1 cellular context compared by ENCODE assay signal in the genomic region with DNA sequence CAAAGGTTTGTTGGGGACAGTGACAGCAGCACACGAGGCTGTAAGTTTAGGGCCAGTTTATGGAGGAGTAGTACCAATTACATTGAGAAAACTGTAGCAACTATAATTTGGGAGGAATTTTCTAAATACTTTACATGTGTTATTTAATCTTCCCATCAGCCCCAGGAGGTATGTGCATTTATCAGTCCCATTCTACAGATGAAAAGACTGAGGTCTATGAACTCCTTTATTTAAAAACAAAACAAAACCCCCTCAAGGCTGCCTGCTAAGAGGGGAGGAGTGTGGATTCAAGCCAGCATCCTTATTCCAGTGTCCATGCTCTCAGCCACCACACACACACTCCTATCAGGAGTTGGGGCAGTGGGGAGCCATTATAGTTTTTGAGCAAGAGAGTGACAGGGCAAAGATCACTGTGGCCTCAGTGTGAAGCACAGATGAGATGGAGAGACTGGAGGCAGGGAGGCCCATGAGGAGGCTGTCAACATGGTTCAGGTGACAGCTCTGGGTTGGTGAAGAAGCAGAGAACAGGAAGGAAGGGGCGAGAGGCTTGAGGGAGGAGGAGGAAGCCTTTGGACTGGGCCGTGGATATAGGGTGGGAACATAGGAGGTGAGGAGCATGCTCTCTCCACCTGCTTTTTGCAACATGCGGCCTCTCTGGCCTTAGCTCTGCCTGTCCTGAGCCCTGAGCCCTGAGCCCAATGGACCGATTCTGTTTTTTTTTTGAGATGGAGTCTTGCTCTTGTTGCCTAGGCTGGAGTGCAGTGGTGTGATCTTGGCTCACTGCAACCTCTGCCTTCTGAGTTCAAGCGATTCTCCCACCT.
TF ChIP-seq lines count a peak whose summit lies in the region.

No MANE protein-coding gene starts in this region.

TF ChIP-seq in K562, 482 proteins besides CTCF, POLR2A, EP300 and RAD21:
- TF ChIP-seq, protein P1, sequence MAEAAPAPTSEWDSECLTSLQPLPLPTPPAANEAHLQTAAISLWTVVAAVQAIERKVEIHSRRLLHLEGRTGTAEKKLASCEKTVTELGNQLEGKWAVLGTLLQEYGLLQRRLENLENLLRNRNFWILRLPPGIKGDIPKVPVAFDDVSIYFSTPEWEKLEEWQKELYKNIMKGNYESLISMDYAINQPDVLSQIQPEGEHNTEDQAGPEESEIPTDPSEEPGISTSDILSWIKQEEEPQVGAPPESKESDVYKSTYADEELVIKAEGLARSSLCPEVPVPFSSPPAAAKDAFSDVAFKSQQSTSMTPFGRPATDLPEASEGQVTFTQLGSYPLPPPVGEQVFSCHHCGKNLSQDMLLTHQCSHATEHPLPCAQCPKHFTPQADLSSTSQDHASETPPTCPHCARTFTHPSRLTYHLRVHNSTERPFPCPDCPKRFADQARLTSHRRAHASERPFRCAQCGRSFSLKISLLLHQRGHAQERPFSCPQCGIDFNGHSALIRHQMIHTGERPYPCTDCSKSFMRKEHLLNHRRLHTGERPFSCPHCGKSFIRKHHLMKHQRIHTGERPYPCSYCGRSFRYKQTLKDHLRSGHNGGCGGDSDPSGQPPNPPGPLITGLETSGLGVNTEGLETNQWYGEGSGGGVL (CRISPR knock-in tag; IDR thresholded peaks at IDR 0.05) = no peak
- TF ChIP-seq CBX1 (IDR thresholded peaks at IDR 0.05; ENCODE audit: low read depth) (0 out of 2 replicates have a peak, but pooled peaks have one; percentile 12), ZNF507 (tag; conservative IDR thresholded peaks at IDR 0.05) (no peak), SMARCA5 (IDR thresholded peaks at IDR 0.05) (peak; percentile 63; the same call in 1 of the 2 replicates), TCF3 (CRISPR knock-in tag; IDR thresholded peaks at IDR 0.05) (no peak), JUN (IDR thresholded peaks at IDR 0.05; ENCODE audit: borderline replicate concordance, low read depth, low read length) (no peak), JUN (CRISPR knock-in tag; IDR thresholded peaks at IDR 0.05; ENCODE audit: borderline replicate concordance) (0 out of 2 replicates have a peak, but pooled peaks have one; percentile 53), HDAC2 (IDR thresholded peaks at IDR 0.05) (peak; percentile 48; the same call in 1 of the 2 replicates), MAZ (CRISPR knock-in tag; conservative IDR thresholded peaks at IDR 0.05 in 1 of 2, IDR thresholded peaks at IDR 0.05 in 1 of 2) (no peak), ZNF436 (CRISPR knock-in tag; IDR thresholded peaks at IDR 0.05) (no peak), CHD1 (IDR thresholded peaks at IDR 0.05; ENCODE audit: low read length) (no peak), HDAC1 (IDR thresholded peaks at IDR 0.05) (no peak), PHTF2 (CRISPR knock-in tag; IDR thresholded peaks at IDR 0.05) (no peak), ASH1L (IDR thresholded peaks at IDR 0.05; ENCODE audit: borderline replicate concordance, low read depth, partially characterized antibody) (no peak), KDM1A (IDR thresholded peaks at IDR 0.05) (peak; percentile 80 to 83), PHF20 (IDR thresholded peaks at IDR 0.05; ENCODE audit: partially characterized antibody) (peak; percentile 16), BCOR (IDR thresholded peaks at IDR 0.05) (peak; percentile 84; the same call in 1 of the 2 replicates), ZNF766 (CRISPR knock-in tag; conservative IDR thresholded peaks at IDR 0.05) (no peak), KAT7 (CRISPR knock-in tag; IDR thresholded peaks at IDR 0.05; ENCODE audit: borderline replicate concordance) (no peak), MEF2A (IDR thresholded peaks at IDR 0.05; ENCODE audit: control insufficient read depth, low read depth, low read length) (no peak), TCF7 (IDR thresholded peaks at IDR 0.05; ENCODE audit: borderline replicate concordance) (no peak), STAG1 (CRISPR knock-in tag; IDR thresholded peaks at IDR 0.05; ENCODE audit: borderline replicate concordance) (0 out of 2 replicates have a peak, but pooled peaks have one; percentile 12), RBM25 (IDR thresholded peaks at IDR 0.05; ENCODE audit: low read depth, low read length, severe bottlenecking) (peak; percentile 77), RCOR1 (IDR thresholded peaks at IDR 0.05; ENCODE audit: borderline replicate concordance in 1 of 2, low read depth in 2 of 2, low read length in 2 of 2) (peak in 1 of 2 experiments; percentile 36; a peak in 1 of 4 replicates), ADNP (tag; IDR thresholded peaks at IDR 0.05) (peak; percentile 94), ZNF197 (CRISPR knock-in tag; IDR thresholded peaks at IDR 0.05; ENCODE audit: low read depth) (no peak)
- TF ChIP-seq, protein P2, sequence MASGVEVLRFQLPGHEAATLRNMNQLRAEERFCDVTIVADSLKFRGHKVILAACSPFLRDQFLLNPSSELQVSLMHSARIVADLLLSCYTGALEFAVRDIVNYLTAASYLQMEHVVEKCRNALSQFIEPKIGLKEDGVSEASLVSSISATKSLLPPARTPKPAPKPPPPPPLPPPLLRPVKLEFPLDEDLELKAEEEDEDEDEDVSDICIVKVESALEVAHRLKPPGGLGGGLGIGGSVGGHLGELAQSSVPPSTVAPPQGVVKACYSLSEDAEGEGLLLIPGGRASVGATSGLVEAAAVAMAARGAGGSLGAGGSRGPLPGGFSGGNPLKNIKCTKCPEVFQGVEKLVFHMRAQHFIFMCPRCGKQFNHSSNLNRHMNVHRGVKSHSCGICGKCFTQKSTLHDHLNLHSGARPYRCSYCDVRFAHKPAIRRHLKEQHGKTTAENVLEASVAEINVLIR (CRISPR knock-in tag; IDR thresholded peaks at IDR 0.05) = no peak
- TF ChIP-seq, protein P3, sequence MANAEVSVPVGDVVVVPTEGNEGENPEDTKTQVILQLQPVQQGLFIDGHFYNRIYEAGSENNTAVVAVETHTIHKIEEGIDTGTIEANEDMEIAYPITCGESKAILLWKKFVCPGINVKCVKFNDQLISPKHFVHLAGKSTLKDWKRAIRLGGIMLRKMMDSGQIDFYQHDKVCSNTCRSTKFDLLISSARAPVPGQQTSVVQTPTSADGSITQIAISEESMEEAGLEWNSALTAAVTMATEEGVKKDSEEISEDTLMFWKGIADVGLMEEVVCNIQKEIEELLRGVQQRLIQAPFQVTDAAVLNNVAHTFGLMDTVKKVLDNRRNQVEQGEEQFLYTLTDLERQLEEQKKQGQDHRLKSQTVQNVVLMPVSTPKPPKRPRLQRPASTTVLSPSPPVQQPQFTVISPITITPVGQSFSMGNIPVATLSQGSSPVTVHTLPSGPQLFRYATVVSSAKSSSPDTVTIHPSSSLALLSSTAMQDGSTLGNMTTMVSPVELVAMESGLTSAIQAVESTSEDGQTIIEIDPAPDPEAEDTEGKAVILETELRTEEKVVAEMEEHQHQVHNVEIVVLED (CRISPR knock-in tag; IDR thresholded peaks at IDR 0.05) = no peak
- TF ChIP-seq, protein P4, sequence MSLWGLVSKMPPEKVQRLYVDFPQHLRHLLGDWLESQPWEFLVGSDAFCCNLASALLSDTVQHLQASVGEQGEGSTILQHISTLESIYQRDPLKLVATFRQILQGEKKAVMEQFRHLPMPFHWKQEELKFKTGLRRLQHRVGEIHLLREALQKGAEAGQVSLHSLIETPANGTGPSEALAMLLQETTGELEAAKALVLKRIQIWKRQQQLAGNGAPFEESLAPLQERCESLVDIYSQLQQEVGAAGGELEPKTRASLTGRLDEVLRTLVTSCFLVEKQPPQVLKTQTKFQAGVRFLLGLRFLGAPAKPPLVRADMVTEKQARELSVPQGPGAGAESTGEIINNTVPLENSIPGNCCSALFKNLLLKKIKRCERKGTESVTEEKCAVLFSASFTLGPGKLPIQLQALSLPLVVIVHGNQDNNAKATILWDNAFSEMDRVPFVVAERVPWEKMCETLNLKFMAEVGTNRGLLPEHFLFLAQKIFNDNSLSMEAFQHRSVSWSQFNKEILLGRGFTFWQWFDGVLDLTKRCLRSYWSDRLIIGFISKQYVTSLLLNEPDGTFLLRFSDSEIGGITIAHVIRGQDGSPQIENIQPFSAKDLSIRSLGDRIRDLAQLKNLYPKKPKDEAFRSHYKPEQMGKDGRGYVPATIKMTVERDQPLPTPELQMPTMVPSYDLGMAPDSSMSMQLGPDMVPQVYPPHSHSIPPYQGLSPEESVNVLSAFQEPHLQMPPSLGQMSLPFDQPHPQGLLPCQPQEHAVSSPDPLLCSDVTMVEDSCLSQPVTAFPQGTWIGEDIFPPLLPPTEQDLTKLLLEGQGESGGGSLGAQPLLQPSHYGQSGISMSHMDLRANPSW (CRISPR knock-in tag; IDR thresholded peaks at IDR 0.05) = no peak
- TF ChIP-seq, protein P5, sequence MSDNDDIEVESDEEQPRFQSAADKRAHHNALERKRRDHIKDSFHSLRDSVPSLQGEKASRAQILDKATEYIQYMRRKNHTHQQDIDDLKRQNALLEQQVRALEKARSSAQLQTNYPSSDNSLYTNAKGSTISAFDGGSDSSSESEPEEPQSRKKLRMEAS (CRISPR knock-in tag; IDR thresholded peaks at IDR 0.05) = peak; percentile 51; the same call in 1 of the 2 replicates
- TF ChIP-seq, protein P6, sequence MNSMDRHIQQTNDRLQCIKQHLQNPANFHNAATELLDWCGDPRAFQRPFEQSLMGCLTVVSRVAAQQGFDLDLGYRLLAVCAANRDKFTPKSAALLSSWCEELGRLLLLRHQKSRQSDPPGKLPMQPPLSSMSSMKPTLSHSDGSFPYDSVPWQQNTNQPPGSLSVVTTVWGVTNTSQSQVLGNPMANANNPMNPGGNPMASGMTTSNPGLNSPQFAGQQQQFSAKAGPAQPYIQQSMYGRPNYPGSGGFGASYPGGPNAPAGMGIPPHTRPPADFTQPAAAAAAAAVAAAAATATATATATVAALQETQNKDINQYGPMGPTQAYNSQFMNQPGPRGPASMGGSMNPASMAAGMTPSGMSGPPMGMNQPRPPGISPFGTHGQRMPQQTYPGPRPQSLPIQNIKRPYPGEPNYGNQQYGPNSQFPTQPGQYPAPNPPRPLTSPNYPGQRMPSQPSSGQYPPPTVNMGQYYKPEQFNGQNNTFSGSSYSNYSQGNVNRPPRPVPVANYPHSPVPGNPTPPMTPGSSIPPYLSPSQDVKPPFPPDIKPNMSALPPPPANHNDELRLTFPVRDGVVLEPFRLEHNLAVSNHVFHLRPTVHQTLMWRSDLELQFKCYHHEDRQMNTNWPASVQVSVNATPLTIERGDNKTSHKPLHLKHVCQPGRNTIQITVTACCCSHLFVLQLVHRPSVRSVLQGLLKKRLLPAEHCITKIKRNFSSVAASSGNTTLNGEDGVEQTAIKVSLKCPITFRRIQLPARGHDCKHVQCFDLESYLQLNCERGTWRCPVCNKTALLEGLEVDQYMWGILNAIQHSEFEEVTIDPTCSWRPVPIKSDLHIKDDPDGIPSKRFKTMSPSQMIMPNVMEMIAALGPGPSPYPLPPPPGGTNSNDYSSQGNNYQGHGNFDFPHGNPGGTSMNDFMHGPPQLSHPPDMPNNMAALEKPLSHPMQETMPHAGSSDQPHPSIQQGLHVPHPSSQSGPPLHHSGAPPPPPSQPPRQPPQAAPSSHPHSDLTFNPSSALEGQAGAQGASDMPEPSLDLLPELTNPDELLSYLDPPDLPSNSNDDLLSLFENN (IDR thresholded peaks at IDR 0.05; ENCODE audit: low read depth in 2 of 2, low read length in 2 of 2) = no peak
- TF ChIP-seq, protein P7, sequence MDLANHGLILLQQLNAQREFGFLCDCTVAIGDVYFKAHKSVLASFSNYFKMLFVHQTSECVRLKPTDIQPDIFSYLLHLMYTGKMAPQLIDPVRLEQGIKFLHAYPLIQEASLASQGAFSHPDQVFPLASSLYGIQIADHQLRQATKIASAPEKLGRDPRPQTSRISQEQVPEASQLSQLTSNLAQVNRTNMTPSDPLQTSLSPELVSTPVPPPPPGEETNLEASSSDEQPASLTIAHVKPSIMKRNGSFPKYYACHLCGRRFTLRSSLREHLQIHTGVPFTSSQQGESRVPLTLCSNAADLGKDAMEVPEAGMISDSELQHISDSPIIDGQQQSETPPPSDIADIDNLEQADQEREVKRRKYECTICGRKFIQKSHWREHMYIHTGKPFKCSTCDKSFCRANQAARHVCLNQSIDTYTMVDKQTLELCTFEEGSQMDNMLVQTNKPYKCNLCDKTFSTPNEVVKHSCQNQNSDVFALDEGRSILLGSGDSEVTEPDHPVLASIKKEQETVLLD (IDR thresholded peaks at IDR 0.05) = no peak
- TF ChIP-seq, protein P8, sequence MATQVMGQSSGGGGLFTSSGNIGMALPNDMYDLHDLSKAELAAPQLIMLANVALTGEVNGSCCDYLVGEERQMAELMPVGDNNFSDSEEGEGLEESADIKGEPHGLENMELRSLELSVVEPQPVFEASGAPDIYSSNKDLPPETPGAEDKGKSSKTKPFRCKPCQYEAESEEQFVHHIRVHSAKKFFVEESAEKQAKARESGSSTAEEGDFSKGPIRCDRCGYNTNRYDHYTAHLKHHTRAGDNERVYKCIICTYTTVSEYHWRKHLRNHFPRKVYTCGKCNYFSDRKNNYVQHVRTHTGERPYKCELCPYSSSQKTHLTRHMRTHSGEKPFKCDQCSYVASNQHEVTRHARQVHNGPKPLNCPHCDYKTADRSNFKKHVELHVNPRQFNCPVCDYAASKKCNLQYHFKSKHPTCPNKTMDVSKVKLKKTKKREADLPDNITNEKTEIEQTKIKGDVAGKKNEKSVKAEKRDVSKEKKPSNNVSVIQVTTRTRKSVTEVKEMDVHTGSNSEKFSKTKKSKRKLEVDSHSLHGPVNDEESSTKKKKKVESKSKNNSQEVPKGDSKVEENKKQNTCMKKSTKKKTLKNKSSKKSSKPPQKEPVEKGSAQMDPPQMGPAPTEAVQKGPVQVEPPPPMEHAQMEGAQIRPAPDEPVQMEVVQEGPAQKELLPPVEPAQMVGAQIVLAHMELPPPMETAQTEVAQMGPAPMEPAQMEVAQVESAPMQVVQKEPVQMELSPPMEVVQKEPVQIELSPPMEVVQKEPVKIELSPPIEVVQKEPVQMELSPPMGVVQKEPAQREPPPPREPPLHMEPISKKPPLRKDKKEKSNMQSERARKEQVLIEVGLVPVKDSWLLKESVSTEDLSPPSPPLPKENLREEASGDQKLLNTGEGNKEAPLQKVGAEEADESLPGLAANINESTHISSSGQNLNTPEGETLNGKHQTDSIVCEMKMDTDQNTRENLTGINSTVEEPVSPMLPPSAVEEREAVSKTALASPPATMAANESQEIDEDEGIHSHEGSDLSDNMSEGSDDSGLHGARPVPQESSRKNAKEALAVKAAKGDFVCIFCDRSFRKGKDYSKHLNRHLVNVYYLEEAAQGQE (CRISPR knock-in tag; IDR thresholded peaks at IDR 0.05; ENCODE audit: low read depth) = no peak
- TF ChIP-seq, protein P9, sequence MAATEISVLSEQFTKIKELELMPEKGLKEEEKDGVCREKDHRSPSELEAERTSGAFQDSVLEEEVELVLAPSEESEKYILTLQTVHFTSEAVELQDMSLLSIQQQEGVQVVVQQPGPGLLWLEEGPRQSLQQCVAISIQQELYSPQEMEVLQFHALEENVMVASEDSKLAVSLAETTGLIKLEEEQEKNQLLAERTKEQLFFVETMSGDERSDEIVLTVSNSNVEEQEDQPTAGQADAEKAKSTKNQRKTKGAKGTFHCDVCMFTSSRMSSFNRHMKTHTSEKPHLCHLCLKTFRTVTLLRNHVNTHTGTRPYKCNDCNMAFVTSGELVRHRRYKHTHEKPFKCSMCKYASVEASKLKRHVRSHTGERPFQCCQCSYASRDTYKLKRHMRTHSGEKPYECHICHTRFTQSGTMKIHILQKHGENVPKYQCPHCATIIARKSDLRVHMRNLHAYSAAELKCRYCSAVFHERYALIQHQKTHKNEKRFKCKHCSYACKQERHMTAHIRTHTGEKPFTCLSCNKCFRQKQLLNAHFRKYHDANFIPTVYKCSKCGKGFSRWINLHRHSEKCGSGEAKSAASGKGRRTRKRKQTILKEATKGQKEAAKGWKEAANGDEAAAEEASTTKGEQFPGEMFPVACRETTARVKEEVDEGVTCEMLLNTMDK (IDR thresholded peaks at IDR 0.05; ENCODE audit: borderline replicate concordance, insufficient read depth, low read depth, low read length, poor library complexity, severe bottlenecking) = no peak
